In genomic region chr1:201361652-201362504, GRCh38 we compare ENCODE assay signal across 9 cellular contexts. TPM values are rescaled to one million over a fixed set of nuclear protein-coding genes. Genes with fewer than 3 reads are reported as not detected.
DNase-seq lines count a peak whose midpoint lies in the region; ATAC-seq and TF ChIP-seq lines count a peak whose summit lies in the region.
"Had no signal": no experiment of that assay in that cellular context is flagged by ENCODE, and none has a peak within 500 bp of the region (broad histone marks: within the 10 kb centered on the region; RNA-seq: fewer than 3 reads in every experiment).

No MANE protein-coding gene starts in this region.

- no peak overlapping the region for H3K27ac Mint-ChIP-seq in activated naive CD4-positive, alpha-beta T cell treated with anti-CD3 and anti-CD28 coated beads, Interleukin-2, amount 50 U/mL, for 72 hours

- H3K36me3 Mint-ChIP-seq in activated naive CD4-positive, alpha-beta T cell treated with anti-CD3 and anti-CD28 coated beads, Interleukin-2, amount 50 U/mL, for 72 hours: no peaks in the 10 kb centered on the region
- H3K36me3 Mint-ChIP-seq in activated T-cell treated with anti-CD3 and anti-CD28 coated beads, Interleukin-2, amount 50 U/mL, for 4 hours (ENCODE audit: insufficient read depth): no peaks in the 10 kb centered on the region

- no peak overlapping the region for H3K4me3 Mint-ChIP-seq in activated T-cell treated with anti-CD3 and anti-CD28 coated beads, Interleukin-2, amount 50 U/mL, for 4 hours
- H3K4me3 Mint-ChIP-seq: central memory CD8-positive, alpha-beta T cell had no signal

- peak overlapping the region; percentile 98 for H3K27ac ChIP-seq in cardiac muscle cell
- H3K27ac ChIP-seq in gastrocnemius medialis: no peak overlapping the region

- H3K4me1 Mint-ChIP-seq in activated T-cell treated with anti-CD3 and anti-CD28 coated beads, Interleukin-2, amount 50 U/mL, for 4 hours (ENCODE audit: low read depth): no peaks in the 10 kb centered on the region
- H3K4me1 Mint-ChIP-seq: central memory CD8-positive, alpha-beta T cell had no signal

- peaks cover 17% of the 10 kb centered on the region for H3K27me3 Mint-ChIP-seq in activated T-cell treated with anti-CD3 and anti-CD28 coated beads, Interleukin-2, amount 50 U/mL, for 4 hours (ENCODE audit: low read depth)

- no peaks in the 10 kb centered on the region for H3K9me3 Mint-ChIP-seq in activated naive CD4-positive, alpha-beta T cell treated with anti-CD3 and anti-CD28 coated beads, Interleukin-2, amount 50 U/mL, for 72 hours
- no peaks in the 10 kb centered on the region for H3K9me3 Mint-ChIP-seq in activated T-cell treated with anti-CD3 and anti-CD28 coated beads, Interleukin-2, amount 50 U/mL, for 4 hours
- H3K9me3 Mint-ChIP-seq: central memory CD8-positive, alpha-beta T cell had no signal

- H3K36me3 ChIP-seq in cardiac muscle cell: peaks cover 82% of the 10 kb centered on the region
- H3K36me3 ChIP-seq in gastrocnemius medialis: no peaks in the 10 kb centered on the region

- H3K27me3 ChIP-seq in cardiac muscle cell (no peaks in the 10 kb centered on the region), gastrocnemius medialis (no peaks in the 10 kb centered on the region)

- intact Hi-C loops in gastrocnemius medialis (cut with DNase I; ENCODE audit: low total_unique reads): loop anchor here (1.0 kb wide), 2 partner anchors 53 to 108 kb away; no protein-coding TSS in a partner anchor

- peak in 1 of 2 donors; percentile 39 for DNase-seq in activated naive CD4-positive, alpha-beta T cell treated with anti-CD3 and anti-CD28 coated beads, Interleukin-2, amount 50 U/mL, for 72 hours (ENCODE audit: low spot score in 2 of 2)
- DNase-seq in activated naive CD4-positive, alpha-beta T cell treated with Interleukin-2 at 50 U/mL for 16 hours: no peak
- DNase-seq in NB4 (ENCODE audit: low read depth) (peak; percentile 56), cardiac muscle cell (ENCODE audit: low read depth in 1 of 2, low spot score in 1 of 2) (peak; percentile 60 to 68), gastrocnemius medialis (peak in 1 of 2 donors; percentile 35), GDM1 (lab: John Stamatoyannopoulos, UW) (no peak)
- DNase-seq in activated T-cell treated with anti-CD3 and anti-CD28 coated beads, Interleukin-2, amount 50 U/mL, for 4 hours: no peak

- TF ChIP-seq POLR2A in NB4 (IDR thresholded peaks at IDR 0.05; ENCODE audit: extremely low read depth, insufficient read length): no peak
- no peak for TF ChIP-seq POLR2A in gastrocnemius medialis (IDR thresholded peaks at IDR 0.05)

- H3K4me3 ChIP-seq in NB4 (ENCODE audit: low read depth, low read length) (no peak overlapping the region), cardiac muscle cell (no peak overlapping the region), gastrocnemius medialis (no peak overlapping the region)

- in situ Hi-C loops in gastrocnemius medialis (cut with MboI; ENCODE audit: low sequenced_read_pairs in 4 of 4): loop anchor here in 1 of 4 donors (25.0 kb wide), 1 partner anchor 100 kb away; no protein-coding TSS in a partner anchor

- ATAC-seq in activated naive CD4-positive, alpha-beta T cell treated with anti-CD3 and anti-CD28 coated beads, Interleukin-2, amount 50 U/mL, for 72 hours: peak; percentile 41 to 73
- peak; percentile 35 to 50 for ATAC-seq in activated T-cell treated with anti-CD3 and anti-CD28 coated beads, Interleukin-2, amount 50 U/mL, for 4 hours
- ATAC-seq in gastrocnemius medialis: peak in 1 of 2 donors; percentile 58
- ATAC-seq in GM21367 (IDR thresholded peaks at IDR 0.05; ENCODE audit: unreplicated experiment): no peak

- H3K9me3 ChIP-seq in cardiac muscle cell (ENCODE audit: low read depth): no peaks in the 10 kb centered on the region
- H3K9me3 ChIP-seq in gastrocnemius medialis: no peaks in the 10 kb centered on the region

- TF ChIP-seq CTCF in NB4 (IDR thresholded peaks at IDR 0.05; ENCODE audit: low read depth, low read length) (peak; percentile 74), cardiac muscle cell (IDR thresholded peaks at IDR 0.05; ENCODE audit: low read depth, low read length) (peak; percentile 81), gastrocnemius medialis (IDR thresholded peaks at IDR 0.05 in 4 of 5, conservative IDR thresholded peaks at IDR 0.05 in 1 of 5) (peak; percentile 70 to 88 (median 85))

- H3K4me1 ChIP-seq in cardiac muscle cell (ENCODE audit: low read depth): no peaks in the 10 kb centered on the region
- H3K4me1 ChIP-seq in gastrocnemius medialis: peaks cover 0 to 4% of the 10 kb centered on the region in 2 donors

RNA-seq across cellular contexts. Expression of gene TNNT2, which starts 15.6 kb away (rescaled TPM):
- not detected for total RNA-seq in activated naive CD4-positive, alpha-beta T cell treated with anti-CD3 and anti-CD28 coated beads, Interleukin-2, amount 50 U/mL, for 72 hours
- total RNA-seq in activated T-cell treated with anti-CD3 and anti-CD28 coated beads, Interleukin-2, amount 50 U/mL, for 4 hours: not detected
- total RNA-seq in cardiac muscle cell (4,623 and 7,232 TPM in 2 replicates), gastrocnemius medialis (10 to 100 TPM in 1 of 4 donors, 1 to 10 TPM in 1, under 1 TPM in 1, not detected in 1; 0.39 to 14.8 (median 6.7) TPM)
- 7,307 and 9,291 TPM in 2 replicates for polyA plus RNA-seq in cardiac muscle cell

RNA-seq across cellular contexts. Expression of gene LAD1, which starts 37.2 kb away (rescaled TPM):
- total RNA-seq in activated naive CD4-positive, alpha-beta T cell treated with anti-CD3 and anti-CD28 coated beads, Interleukin-2, amount 50 U/mL, for 72 hours: not detected
- total RNA-seq in activated T-cell treated with anti-CD3 and anti-CD28 coated beads, Interleukin-2, amount 50 U/mL, for 4 hours: under 1 TPM; 0.10 to 0.49 (median 0.21) TPM
- total RNA-seq in cardiac muscle cell (8.4 and 12.6 TPM in 2 replicates), gastrocnemius medialis (1 to 10 TPM in 2 of 4 donors, under 1 TPM in 2; 0.25 to 6.2 (median 0.92) TPM)
- polyA plus RNA-seq in cardiac muscle cell: 8.2 and 9.5 TPM in 2 replicates

RNA-seq across cellular contexts. Expression of gene TNNI1, which starts 59.7 kb away (rescaled TPM):
- not detected for total RNA-seq in activated naive CD4-positive, alpha-beta T cell treated with anti-CD3 and anti-CD28 coated beads, Interleukin-2, amount 50 U/mL, for 72 hours
- total RNA-seq in activated T-cell treated with anti-CD3 and anti-CD28 coated beads, Interleukin-2, amount 50 U/mL, for 4 hours: not detected
- 4,949 and 6,023 TPM in 2 replicates for total RNA-seq in cardiac muscle cell
- 6,427 and 7,117 TPM in 2 replicates for polyA plus RNA-seq in cardiac muscle cell
- 1,000 to 10,000 TPM in 2 of 4 donors, 100 to 1,000 TPM in 2; 304 to 3,604 (median 1,823) TPM for total RNA-seq in gastrocnemius medialis

Comparison
In these comparisons a context has a peak if more than half of its experiments do, and no peak if none do; other contexts are left out.
1. DNase-seq: peak in NB4 (single experiment) and cardiac muscle cell (2 of 2); none in activated naive CD4-positive, alpha-beta T cell treated with Interleukin-2 at 50 U/mL for 16 hours (single experiment), activated T-cell treated with anti-CD3 and anti-CD28 coated beads, Interleukin-2, amount 50 U/mL, for 4 hours (single experiment) and GDM1 (single experiment).
2. RNA of gene TNNT2, which starts 15.6 kb away (total RNA-seq): 4,623 to 7,232 TPM in cardiac muscle cell; 0.39 to 14.8 TPM in gastrocnemius medialis, not detected in activated T-cell treated with anti-CD3 and anti-CD28 coated beads, Interleukin-2, amount 50 U/mL, for 4 hours and not detected in activated naive CD4-positive, alpha-beta T cell treated with anti-CD3 and anti-CD28 coated beads, Interleukin-2, amount 50 U/mL, for 72 hours; every median in the first group is over 100 times any median in the second.
3. RNA of gene TNNI1, which starts 59.7 kb away (total RNA-seq): 4,949 to 6,023 TPM in cardiac muscle cell and 304 to 3,604 TPM in gastrocnemius medialis; not detected in activated naive CD4-positive, alpha-beta T cell treated with anti-CD3 and anti-CD28 coated beads, Interleukin-2, amount 50 U/mL, for 72 hours and not detected in activated T-cell treated with anti-CD3 and anti-CD28 coated beads, Interleukin-2, amount 50 U/mL, for 4 hours; every median in the first group is over 100 times any median in the second.
4. Peak in every context shown above with its lines, with median percentiles within 50 percentile points of each other: CTCF ChIP-seq.